In the genomic region with DNA sequence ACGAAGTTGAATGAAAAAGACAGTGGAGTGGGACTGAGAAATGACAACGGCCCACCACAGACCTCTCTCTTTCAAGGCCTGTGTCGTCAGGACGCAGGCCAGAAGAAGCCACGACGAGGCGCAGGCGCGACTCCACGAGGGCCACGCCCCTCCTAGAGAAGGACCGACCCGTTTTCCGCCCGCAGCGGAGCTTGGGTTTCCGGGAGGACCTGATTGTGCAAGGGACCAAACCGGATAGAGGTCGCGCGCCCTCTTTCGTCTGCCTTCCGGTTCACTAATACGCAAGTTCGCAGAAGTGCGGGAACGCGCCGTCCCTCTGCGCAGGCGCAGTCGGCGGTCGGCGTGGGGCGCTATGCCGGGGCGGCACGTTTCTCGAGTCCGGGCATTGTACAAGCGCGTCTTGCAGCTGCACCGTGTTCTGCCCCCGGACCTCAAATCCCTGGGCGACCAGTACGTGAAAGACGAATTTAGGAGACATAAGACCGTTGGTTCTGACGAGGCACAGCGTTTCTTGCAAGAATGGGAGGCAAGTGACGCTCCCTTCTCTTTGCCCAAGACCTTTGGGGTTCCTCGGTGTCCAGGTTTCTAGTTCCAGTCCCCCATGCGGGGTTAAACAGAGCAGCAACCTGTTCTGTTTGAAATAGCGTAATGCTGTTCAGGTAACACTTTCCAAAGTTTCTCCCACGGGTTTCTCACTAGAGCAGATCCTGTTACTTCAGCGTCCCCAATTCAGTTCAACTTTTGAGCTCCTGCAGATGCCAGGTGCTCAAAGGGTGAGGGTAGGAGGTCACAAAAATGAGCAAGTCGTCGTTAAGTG, we compare ENCODE assay signal across 8 cellular contexts. TPM values are rescaled to one million over a fixed set of nuclear protein-coding genes. Genes with fewer than 3 reads are reported as not detected.
A peak's percentile ranks its signal among the peaks of the same experiment; 100 is the strongest.
DNase-seq lines count a peak whose midpoint lies in the region; FAIRE-seq and TF ChIP-seq lines count a peak whose summit lies in the region.

A gene (plus strand): TSS at position 327 of the 817 bp plus-strand sequence. CDS start 26 bp downstream, at position 353.

- no peaks in the 10 kb centered on the region for H3K27me3 ChIP-seq in neutrophil

- POLR2A ChIA-PET in HEK293T (lab: Yijun Ruan, JAX), result interaction anchor here (0.6 to 2.0 kb wide), 18 partner anchors 8 to 1050 kb away, joined by 3 to 12 read pairs (median 3); a partner anchor contains a TSS

- peak within 1 kb of the TSS; percentile 74 to 81 for H3K4me3 ChIP-seq in neutrophil (ENCODE audit: low read depth in 1 of 2, low read length in 1 of 2)

- peaks cover 38 to 46% of the 10 kb centered on the region in 2 experiments for H3K4me1 ChIP-seq in neutrophil (ENCODE audit: control insufficient read depth in 1 of 2, insufficient read depth in 1 of 2, low read depth in 1 of 2, low read length in 1 of 2)

- no peak for TF ChIP-seq CTCF in neutrophil (IDR thresholded peaks at IDR 0.05)

- in situ Hi-C loops in SK-MEL-5 (cut with HindIII; ENCODE audit: low pct_unique_long_range_greater_than_20kb, low sequenced_read_pairs), result no loop called here

- FAIRE-seq in frontal cortex (lab: Jason Lieb, UNC), result no peak

- peak within 1 kb of the TSS; percentile 86 for H3K27ac ChIP-seq in neutrophil

- DNase-seq in GM04504 (ENCODE audit: low read depth) (peak; percentile 95), HEK293T (ENCODE audit: extremely low spot score) (peak; percentile 95), MV-4-11 (lab: John Stamatoyannopoulos, UW) (peak; percentile 99), SK-MEL-5 (ENCODE audit: low read depth, low spot score) (peak; percentile 100), frontal cortex (ENCODE audit: low spot score in 2 of 2) (peak; percentile 72 to 89), superior temporal gyrus (ENCODE audit: extremely low spot score) (peak; percentile 95)
- DNase-seq in activated naive CD4-positive, alpha-beta T cell treated with Interleukin-2 at 50 U/mL for 16 hours, result peak; percentile 99

- H3K9me3 ChIP-seq in neutrophil, result no peaks in the 10 kb centered on the region

- CTCF ChIA-PET in HEK293T (lab: Yijun Ruan, JAX), result no interaction called here

- no peaks in the 10 kb centered on the region for H3K36me3 ChIP-seq in neutrophil

TF ChIP-seq in HEK293T, 16 proteins besides CTCF, POLR2A, EP300 and RAD21:
- TF ChIP-seq LEF1 (IDR thresholded peaks at IDR 0.05; ENCODE audit: borderline replicate concordance) (no peak), L3MBTL2 (conservative IDR thresholded peaks at IDR 0.05) (peak; percentile 95), ELF4 (IDR thresholded peaks at IDR 0.05) (peak; percentile 70), CTBP1 (IDR thresholded peaks at IDR 0.05; ENCODE audit: borderline replicate concordance) (peak; percentile 80), BHLHE40 (IDR thresholded peaks at IDR 0.05; ENCODE audit: borderline replicate concordance) (no peak)

RNA-seq across cellular contexts. Expression of the gene that starts here (rescaled TPM):
- 37.4 and 43.2 TPM in 2 replicates for total RNA-seq in SK-MEL-5 (2014; rRNA removed; shearing (Covaris generic))
- 17.5 and 27.1 TPM in 2 replicates for polyA plus RNA-seq in SK-MEL-5 (2015; cell fraction: cytosol; rRNA removed)
- polyA plus RNA-seq in SK-MEL-5 (2015; cell fraction: nucleus; rRNA removed), result 7.6 and 10.2 TPM in 2 replicates
- total RNA-seq in frontal cortex, result 8.6 TPM

Comparison
In these comparisons a context has a peak if more than half of its experiments do, and no peak if none do; other contexts are left out.
1. Peak in every context shown above with its lines: DNase-seq, H3K4me3 ChIP-seq and H3K27ac ChIP-seq.